ENCODE assay signal across 14 cellular contexts in the genomic region with DNA sequence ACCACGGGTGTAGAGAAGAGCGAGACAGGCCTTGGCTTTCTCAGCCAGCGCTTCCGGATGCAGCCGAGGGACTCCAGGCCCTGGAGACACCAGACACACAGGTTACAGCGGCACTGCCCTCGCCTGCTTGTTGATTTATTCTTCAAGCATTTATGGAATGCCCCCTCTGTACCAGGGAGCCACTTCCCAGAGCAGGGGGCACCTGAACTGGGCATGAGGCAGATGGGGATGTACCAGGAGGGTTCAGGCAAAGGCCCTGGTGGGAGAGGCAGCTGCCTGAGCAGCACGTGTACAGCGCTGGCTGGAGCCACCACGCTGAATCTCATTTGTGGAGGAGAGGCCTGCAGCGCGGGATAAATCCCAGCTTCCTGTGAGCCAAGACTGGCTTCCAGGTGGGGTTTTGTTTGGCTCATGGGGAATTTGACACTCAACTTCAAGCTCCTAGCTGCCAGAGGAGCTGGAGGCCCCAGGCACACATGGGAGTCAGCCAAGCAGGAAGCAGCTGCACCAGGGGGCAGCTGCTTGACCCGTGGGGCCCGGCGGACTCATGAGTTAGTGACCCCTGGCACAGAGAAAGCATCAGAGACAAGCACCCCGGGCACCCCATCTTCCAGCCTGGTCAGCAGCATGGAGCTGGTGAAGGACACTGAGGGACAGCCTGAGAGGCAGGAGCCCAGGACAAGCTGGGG. TPM values are rescaled to one million over a fixed set of nuclear protein-coding genes. Genes with fewer than 3 reads are reported as not detected.
DNase-seq lines count a peak whose midpoint lies in the region; ATAC-seq and TF ChIP-seq lines count a peak whose summit lies in the region.
"Had no signal": no experiment of that assay in that cellular context is flagged by ENCODE, and none has a peak within 500 bp of the region (broad histone marks: within the 10 kb centered on the region; RNA-seq: fewer than 3 reads in every experiment).

No MANE protein-coding gene starts in this region.

- H3K4me3 Mint-ChIP-seq in MCF 10A (ENCODE audit: unreplicated experiment) (no peak overlapping the region), T-cell (peak overlapping the region in 1 of 3 donors; percentile 47)
- H3K4me3 Mint-ChIP-seq: brain had no signal

- H3K4me1 Mint-ChIP-seq in MCF 10A (ENCODE audit: insufficient read depth, unreplicated experiment) (no peaks in the 10 kb centered on the region), T-cell (peaks cover 38 to 75% (median 68%) of the 10 kb centered on the region in 3 donors)

- dilution Hi-C loops in mammary epithelial cell (cut with HindIII; ENCODE audit: low sequenced_read_pairs), result no loop called here

- H3K36me3 ChIP-seq in mammary epithelial cell (ENCODE audit: insufficient read depth, low read length) (peaks cover 11% of the 10 kb centered on the region), upper lobe of right lung (peaks cover 68% of the 10 kb centered on the region), Peyer's patch (peaks cover 0 to 65% (median 0%) of the 10 kb centered on the region in 3 donors)
- H3K36me3 ChIP-seq: uterus had no signal

- no peak for ATAC-seq in T-cell (replicated peaks in 1 of 4)
- no peak for ATAC-seq in upper lobe of right lung
- no peak for ATAC-seq in GM18498 (IDR thresholded peaks at IDR 0.05; ENCODE audit: unreplicated experiment)

- CTCF ChIA-PET in MCF 10A (lab: Yijun Ruan, JAX) (interaction anchor here (4.6 kb wide), 1 partner anchor 93 kb away, joined by 20 read pairs; no protein-coding TSS in a partner anchor), mammary epithelial cell (lab: Charles Lee; ENCODE audit: low non-redundant PET) (no interaction called here), T-cell (lab: Charles Lee) (no interaction called here)

- POLR2A ChIA-PET in MCF 10A (lab: Yijun Ruan, JAX) (no interaction called here), T-cell (lab: Charles Lee) (interaction anchor here in 1 of 2 donors (1.3 to 1.4 kb wide), 2 partner anchors 11 to 227 kb away, joined by 3 to 4 read pairs; no protein-coding TSS in a partner anchor)

- H3K4me1 ChIP-seq in mammary epithelial cell (ENCODE audit: insufficient read depth, low read length) (peaks cover 12% of the 10 kb centered on the region), upper lobe of right lung (peaks cover 6% of the 10 kb centered on the region), Peyer's patch (no peaks in the 10 kb centered on the region)
- H3K4me1 ChIP-seq: HAP-1, uterus had no signal

- H3K27me3 ChIP-seq in mammary epithelial cell (ENCODE audit: insufficient read depth, low read length) (no peaks in the 10 kb centered on the region), upper lobe of right lung (no peaks in the 10 kb centered on the region), Peyer's patch (no peaks in the 10 kb centered on the region)
- H3K27me3 ChIP-seq: uterus had no signal

- DNase-seq in MCF 10A (ENCODE audit: unreplicated experiment) (no peak), mammary epithelial cell (no peak), T-cell (no peak), kidney tubule cell (ENCODE audit: low spot score) (peak; percentile 80), upper lobe of right lung (no peak), cerebellar nuclear complex (lab: John Stamatoyannopoulos, UW) (no peak), Peyer's patch (no peak)
- DNase-seq: activated CD4-positive, CD25-positive, alpha-beta regulatory T cell treated with anti-CD3 and anti-CD28 coated beads, Interleukin-2, amount 50 U/mL, for 72 hours; NCI-H1436; uterus had no signal

- H3K27ac Mint-ChIP-seq in MCF 10A (ENCODE audit: low read depth, unreplicated experiment) (peak overlapping the region; percentile 16), T-cell (peak overlapping the region; percentile 44 to 78)

- no peak overlapping the region for H2AFZ ChIP-seq in mammary epithelial cell (ENCODE audit: low read depth, low read length)

- in situ Hi-C loops in mammary epithelial cell (cut with MboI; ENCODE audit: low sequenced_read_pairs in 2 of 2), result loop anchor here in 1 of 2 donors (25.0 kb wide), 1 partner anchor 224 kb away; no protein-coding TSS in a partner anchor

- H3K4me2 ChIP-seq in mammary epithelial cell (ENCODE audit: insufficient read depth, low read depth, low read length), result no peak overlapping the region

- WGBS in mammary epithelial cell (ENCODE audit: low coverage, missing lambda C conversion rate), result 33% methylated on average over 9 of the region's 16 CpGs

- H3K9me3 ChIP-seq in mammary epithelial cell (replicated peaks; ENCODE audit: insufficient read depth, low read length) (no peaks in the 10 kb centered on the region), upper lobe of right lung (no peaks in the 10 kb centered on the region), Peyer's patch (no peaks in the 10 kb centered on the region)
- H3K9me3 ChIP-seq: HAP-1, uterus had no signal

- H3K27ac ChIP-seq in mammary epithelial cell (ENCODE audit: insufficient read depth, low read depth, low read length) (no peak overlapping the region), upper lobe of right lung (peak overlapping the region; percentile 3), Peyer's patch (no peak overlapping the region)
- H3K27ac ChIP-seq: uterus had no signal

- H4K20me1 ChIP-seq in mammary epithelial cell (ENCODE audit: insufficient read depth, low read length), result no peaks in the 10 kb centered on the region

- peaks cover 46% of the 10 kb centered on the region for H3K36me3 Mint-ChIP-seq in MCF 10A (ENCODE audit: insufficient read depth, unreplicated experiment)
- peaks cover 27% of the 10 kb centered on the region for H3K36me3 Mint-ChIP-seq in T-cell

- H3K9me3 Mint-ChIP-seq in MCF 10A (ENCODE audit: unreplicated experiment) (no peaks in the 10 kb centered on the region), T-cell (no peaks in the 10 kb centered on the region)
- H3K9me3 Mint-ChIP-seq: brain had no signal

- BruUV-seq in MCF 10A (replicated peaks; lab: Mats Ljungman, UMichigan) (no TSS peak), mammary epithelial cell (replicated peaks; lab: Mats Ljungman, UMichigan) (no TSS peak)

- H3K79me2 ChIP-seq in mammary epithelial cell (ENCODE audit: insufficient read depth, low read length), result no peaks in the 10 kb centered on the region

- TF ChIP-seq POLR2A in Peyer's patch (IDR thresholded peaks at IDR 0.05), result no peak

- intact Hi-C loops in MCF 10A (cut with micrococcal nuclease) (no loop called here), mammary epithelial cell (cut with micrococcal nuclease) (no loop called here), upper lobe of right lung (cut with DNase I) (no loop called here)

- H3K27me3 Mint-ChIP-seq in MCF 10A (ENCODE audit: insufficient read depth, unreplicated experiment), result no peaks in the 10 kb centered on the region
- H3K27me3 Mint-ChIP-seq in T-cell, result no peaks in the 10 kb centered on the region
- H3K27me3 Mint-ChIP-seq: brain had no signal

- no peak overlapping the region for H3K9ac ChIP-seq in mammary epithelial cell (ENCODE audit: insufficient read depth, low read length)

- no peak for TF ChIP-seq CTCF in MCF 10A (IDR thresholded peaks at IDR 0.05; ENCODE audit: unreplicated experiment)
- TF ChIP-seq CTCF in mammary epithelial cell (conservative IDR thresholded peaks at IDR 0.05 in 1 of 2, IDR thresholded peaks at IDR 0.05 in 1 of 2; ENCODE audit: extremely low read depth in 1 of 2, insufficient read depth in 1 of 2, low read depth in 1 of 2, low read length in 2 of 2), result no peak
- no peak for TF ChIP-seq CTCF in upper lobe of right lung (IDR thresholded peaks at IDR 0.05)
- no peak for TF ChIP-seq CTCF in Peyer's patch (IDR thresholded peaks at IDR 0.05)

- H3K4me3 ChIP-seq in mammary epithelial cell (replicated peaks in 1 of 3; ENCODE audit: insufficient read depth in 1 of 3, low read depth in 2 of 3, low read length in 3 of 3) (no peak overlapping the region), upper lobe of right lung (no peak overlapping the region), Peyer's patch (no peak overlapping the region)
- H3K4me3 ChIP-seq: HAP-1, uterus had no signal

RNA-seq across cellular contexts. Expression of a gene that starts 59.7 kb away (rescaled TPM):
- total RNA-seq in MCF 10A (2022) (0.15 and 0.21 TPM in 2 replicates), mammary epithelial cell (under 1 TPM; 0.17 to 0.64 TPM), T-cell (10 to 100 TPM; 35.6 to 44.3 (median 38.2) TPM), upper lobe of right lung (3.9 TPM), Peyer's patch (1 to 10 TPM in 2 of 4 donors, under 1 TPM in 1, not detected in 1; 0.18 to 4.1 (median 1.3) TPM)
- polyA plus RNA-seq in mammary epithelial cell, result 5.4 TPM
- 11.3 TPM for polyA minus RNA-seq in mammary epithelial cell
- total RNA-seq: Daoy had no signal
